In genomic region chr22:31178859-31179258, GRCh38 we compare ENCODE assay signal across 35 cellular contexts. TPM values are rescaled to one million over a fixed set of nuclear protein-coding genes. Genes with fewer than 3 reads are reported as not detected.
DNase-seq lines count a peak whose midpoint lies in the region; ATAC-seq, FAIRE-seq and TF ChIP-seq lines count a peak whose summit lies in the region.
"Had no signal": no experiment of that assay in that cellular context is flagged by ENCODE, and none has a peak within 500 bp of the region (broad histone marks: within the 10 kb centered on the region; RNA-seq: fewer than 3 reads in every experiment).

No MANE protein-coding gene starts in this region.

- H2BK12ac ChIP-seq in trophoblast cell (ENCODE audit: low read length), result no peak overlapping the region

- H4K12ac ChIP-seq in trophoblast cell (ENCODE audit: low read depth, low read length), result no peak overlapping the region

- H3K79me1 ChIP-seq in trophoblast cell (ENCODE audit: low read length), result peaks cover 1% of the 10 kb centered on the region

- no CpG with 5 or more reads among the region's 2 CpGs for WGBS in trophoblast cell (ENCODE audit: extremely low coverage, insufficient coverage, insufficient read length)

- H3K4me3 ChIP-seq in breast epithelium (no peak overlapping the region), astrocyte (ENCODE audit: insufficient read depth, low read depth, low read length) (no peak overlapping the region), trophoblast cell (ENCODE audit: low read depth, low read length) (no peak overlapping the region)
- H3K4me3 ChIP-seq: cardiac muscle cell, coronary artery, GM23338, K562, MG63, right atrium auricular region, spleen, stomach had no signal

- CTCF ChIA-PET in MCF 10A (lab: Yijun Ruan, JAX), result interaction anchor here (1.2 to 1.9 kb wide), 2 partner anchors 34 to 71 kb away, joined by 5 to 7 read pairs; partner anchors contain the start of genes LIMK2 and SELENOM

- TF ChIP-seq CTCF in MCF 10A (IDR thresholded peaks at IDR 0.05; ENCODE audit: unreplicated experiment) (no peak), breast epithelium (IDR thresholded peaks at IDR 0.05) (no peak), astrocyte (IDR thresholded peaks at IDR 0.05; ENCODE audit: insufficient read depth, low read depth, low read length) (no peak)

- no peak for TF ChIP-seq POLR2A in breast epithelium (IDR thresholded peaks at IDR 0.05)

- H4K8ac ChIP-seq in trophoblast cell (ENCODE audit: low read depth, low read length), result no peak overlapping the region

- no peak overlapping the region for H3K23ac ChIP-seq in trophoblast cell (ENCODE audit: low read length)

- H3K4me2 ChIP-seq in astrocyte (ENCODE audit: low read length) (no peak overlapping the region), trophoblast cell (ENCODE audit: low read length) (no peak overlapping the region)
- H3K4me2 ChIP-seq: GM23338 had no signal

- peaks cover 56% of the 10 kb centered on the region for H3K79me2 ChIP-seq in astrocyte (ENCODE audit: insufficient read depth, low read length)
- H3K79me2 ChIP-seq in trophoblast cell (ENCODE audit: control insufficient read depth, insufficient read depth, low read length, poor library complexity), result peaks cover 1% of the 10 kb centered on the region

- no peak overlapping the region for H3K14ac ChIP-seq in trophoblast cell (ENCODE audit: low read length)

- H3K4ac ChIP-seq in trophoblast cell (ENCODE audit: low read depth, low read length), result no peak overlapping the region

- peaks cover 40% of the 10 kb centered on the region for H3K36me3 Mint-ChIP-seq in MCF 10A (ENCODE audit: insufficient read depth, unreplicated experiment)
- peaks cover 14% of the 10 kb centered on the region for H3K36me3 Mint-ChIP-seq in astrocyte (ENCODE audit: low read depth, unreplicated experiment)

- H3K27ac Mint-ChIP-seq in MCF 10A (ENCODE audit: low read depth, unreplicated experiment) (peak overlapping the region; percentile 82), astrocyte (ENCODE audit: unreplicated experiment) (peak overlapping the region; percentile 21)
- H3K27ac Mint-ChIP-seq: activated CD4-positive, alpha-beta T cell treated with anti-CD3 and anti-CD28 coated beads for 36 hours; activated naive CD8-positive, alpha-beta T cell treated with anti-CD3 and anti-CD28 coated beads for 36 hours; GM23338 had no signal

- no peak for ATAC-seq in HG03139 (IDR thresholded peaks at IDR 0.05; ENCODE audit: unreplicated experiment)
- ATAC-seq: GM23338, K562 had no signal

- H2BK5ac ChIP-seq in trophoblast cell (ENCODE audit: low read depth, low read length, poor library complexity), result no peak overlapping the region

- intact Hi-C loops in MCF 10A (cut with micrococcal nuclease) (no loop called here), breast epithelium (cut with DNase I; ENCODE audit: low total_unique reads) (no loop called here)

- H3K4me1 Mint-ChIP-seq in MCF 10A (ENCODE audit: insufficient read depth, unreplicated experiment) (peaks cover 37% of the 10 kb centered on the region), astrocyte (ENCODE audit: low read depth, unreplicated experiment) (peaks cover 26% of the 10 kb centered on the region)
- H3K4me1 Mint-ChIP-seq: GM23338 had no signal

- H3K18ac ChIP-seq in trophoblast cell (ENCODE audit: low read length), result no peak overlapping the region

- DNase-seq in MCF 10A (ENCODE audit: unreplicated experiment) (no peak), breast epithelium (ENCODE audit: low spot score in 2 of 2) (no peak), astrocyte (ENCODE audit: low read depth) (no peak), trophoblast cell (peak; percentile 62 to 86), NCI-H146 treated with DMSO at 0.1 percent for 48 hours (lab: John Stamatoyannopoulos, UW; ENCODE audit: unreplicated experiment) (no peak), Kasumi-1 (lab: John Stamatoyannopoulos, UW) (no peak)
- DNase-seq in stimulated activated naive CD4-positive, alpha-beta T cell treated with Interleukin-2 at 50 U/mL for 16 hours (lab: John Stamatoyannopoulos, UW), result no peak
- DNase-seq: activated CD4-positive, alpha-beta T cell treated with anti-CD3 and anti-CD28 coated beads for 36 hours; activated CD8-positive, alpha-beta memory T cell treated with anti-CD3 and anti-CD28 coated beads for 24 hours; activated effector memory CD4-positive, alpha-beta T cell treated with anti-CD3 and anti-CD28 coated beads, Interleukin-2, amount 50 U/mL, for 16 hours; activated naive CD8-positive, alpha-beta T cell treated with anti-CD3 and anti-CD28 coated beads for 36 hours; activated T-cell treated with anti-CD3 and anti-CD28 coated beads for 4 hours; anterior cingulate cortex; CD8-positive, alpha-beta memory T cell; DMS 273 treated with DMSO at 0.1 percent for 48 hours; effector CD8-positive, alpha-beta T cell; head of caudate nucleus; islet precursor cell; left ventricle myocardium superior; NCI-H1930; OCI-M1; spleen; stimulated activated CD4-positive, alpha-beta T cell treated with anti-CD3 and anti-CD28 coated beads, Interleukin-2, amount 100 ng/mL, for 24 hours; stomach had no signal

- H3K36me3 ChIP-seq in breast epithelium, result no peaks in the 10 kb centered on the region
- peaks cover 2% of the 10 kb centered on the region for H3K36me3 ChIP-seq in astrocyte (ENCODE audit: insufficient read depth, low read length)
- peaks cover 4 to 10% of the 10 kb centered on the region in 2 experiments for H3K36me3 ChIP-seq in trophoblast cell (ENCODE audit: control insufficient read depth in 1 of 2, insufficient read depth in 2 of 2, low read length in 2 of 2)
- H3K36me3 ChIP-seq: cardiac muscle cell had no signal

- H3K27me3 Mint-ChIP-seq in MCF 10A (ENCODE audit: insufficient read depth, unreplicated experiment) (no peaks in the 10 kb centered on the region), astrocyte (ENCODE audit: low read depth, unreplicated experiment) (no peaks in the 10 kb centered on the region)
- H3K27me3 Mint-ChIP-seq: activated CD4-positive, alpha-beta T cell treated with anti-CD3 and anti-CD28 coated beads for 36 hours; activated naive CD8-positive, alpha-beta T cell treated with anti-CD3 and anti-CD28 coated beads for 36 hours; CD8-positive, alpha-beta memory T cell; type B pancreatic cell had no signal

- H4K20me1 ChIP-seq in astrocyte (ENCODE audit: insufficient read depth, low read length), result peaks cover 9% of the 10 kb centered on the region

- H3K4me3 Mint-ChIP-seq in MCF 10A (ENCODE audit: unreplicated experiment) (no peak overlapping the region), astrocyte (ENCODE audit: unreplicated experiment) (peak overlapping the region; percentile 11)
- H3K4me3 Mint-ChIP-seq: activated CD4-positive, alpha-beta T cell treated with anti-CD3 and anti-CD28 coated beads for 36 hours; activated naive CD8-positive, alpha-beta T cell treated with anti-CD3 and anti-CD28 coated beads for 36 hours; CD8-positive, alpha-beta memory T cell; GM23338; type B pancreatic cell had no signal

- H3K9me3 ChIP-seq in breast epithelium, result no peaks in the 10 kb centered on the region
- no peaks in the 10 kb centered on the region for H3K9me3 ChIP-seq in astrocyte (ENCODE audit: insufficient read depth, low read depth, low read length)
- H3K9me3 ChIP-seq in trophoblast cell (ENCODE audit: insufficient read depth, low read depth, low read length), result peaks cover under 1% of the 10 kb centered on the region
- H3K9me3 ChIP-seq: MG63, right atrium auricular region, spleen, stomach had no signal

- H3K27ac ChIP-seq in breast epithelium (peak overlapping the region in 1 of 2 donors; percentile 21), astrocyte (ENCODE audit: low read depth, low read length) (no peak overlapping the region), trophoblast cell (ENCODE audit: low read depth, low read length) (no peak overlapping the region)
- H3K27ac ChIP-seq: cardiac muscle cell, right atrium auricular region, spleen had no signal

- no peak overlapping the region for H3K9ac ChIP-seq in astrocyte (ENCODE audit: low read length)
- peak overlapping the region; percentile 58 for H3K9ac ChIP-seq in trophoblast cell (ENCODE audit: low read length)
- H3K9ac ChIP-seq: parathyroid adenoma had no signal

- no peaks in the 10 kb centered on the region for H3K27me3 ChIP-seq in breast epithelium
- H3K27me3 ChIP-seq in astrocyte (ENCODE audit: insufficient read depth, low read length), result no peaks in the 10 kb centered on the region
- no peaks in the 10 kb centered on the region for H3K27me3 ChIP-seq in trophoblast cell (ENCODE audit: insufficient read depth, low read length)
- H3K27me3 ChIP-seq: cardiac muscle cell, MG63, right atrium auricular region, spleen, stomach had no signal

- H4K91ac ChIP-seq in trophoblast cell (ENCODE audit: low read depth, low read length), result no peak overlapping the region

- no peak overlapping the region for H2BK120ac ChIP-seq in trophoblast cell (ENCODE audit: insufficient read depth, low read length, poor library complexity)

- FAIRE-seq in astrocyte (lab: Jason Lieb, UNC), result no peak
- FAIRE-seq: HTR-8/SVneo, K562 had no signal

- no peak overlapping the region for H2AK5ac ChIP-seq in trophoblast cell (ENCODE audit: low read length)

- H2AFZ ChIP-seq in astrocyte (ENCODE audit: low read depth, low read length) (no peak overlapping the region), trophoblast cell (ENCODE audit: insufficient read depth, low read length, poor library complexity) (no peak overlapping the region)
- H2AFZ ChIP-seq: GM23338, parathyroid adenoma had no signal

- POLR2A ChIA-PET in MCF 10A (lab: Yijun Ruan, JAX), result interaction anchor here (0.6 to 13.5 kb wide), 14 partner anchors 9 to 201 kb away, joined by 3 to 164 read pairs (median 4); partner anchors contain the start of genes LIMK2, PIK3IP1 and RNF185

- no TSS peak for BruUV-seq in MCF 10A (replicated peaks; lab: Mats Ljungman, UMichigan)

- H3K4me1 ChIP-seq in breast epithelium, result peaks cover 0 to 5% of the 10 kb centered on the region in 2 donors
- peaks cover 31% of the 10 kb centered on the region for H3K4me1 ChIP-seq in astrocyte (ENCODE audit: insufficient read depth, low read length)
- H3K4me1 ChIP-seq in trophoblast cell (ENCODE audit: control insufficient read depth in 1 of 2, insufficient read depth in 2 of 2, low read length in 2 of 2), result peaks cover 6 to 9% of the 10 kb centered on the region in 2 experiments

- H3K9me3 Mint-ChIP-seq in MCF 10A (ENCODE audit: unreplicated experiment) (no peaks in the 10 kb centered on the region), astrocyte (ENCODE audit: unreplicated experiment) (no peaks in the 10 kb centered on the region)
- H3K9me3 Mint-ChIP-seq: CD8-positive, alpha-beta memory T cell; type B pancreatic cell had no signal

RNA-seq across cellular contexts. Expression of gene RNF185, which starts 18.9 kb away (rescaled TPM):
- total RNA-seq in MCF 10A (2022) (34.6 and 44.8 TPM in 2 replicates), breast epithelium (10 to 100 TPM; 32.8 to 42.6 (median 38.3) TPM), astrocyte (28.9 and 29.3 TPM in 2 replicates)
- polyA plus RNA-seq in trophoblast cell (2013), result 31.7 and 33.1 TPM in 2 replicates

RNA-seq across cellular contexts. Expression of gene LIMK2, which starts 33.2 kb away (rescaled TPM):
- total RNA-seq in MCF 10A (2022), result 74.4 and 126 TPM in 2 replicates
- total RNA-seq in breast epithelium, result 100 to 1,000 TPM in 2 of 3 donors, 1 to 10 TPM in 1; 6.9 to 146 (median 135) TPM
- total RNA-seq in astrocyte, result 128 and 136 TPM in 2 replicates
- polyA plus RNA-seq in trophoblast cell (2013), result 131 and 135 TPM in 2 replicates

RNA-seq across cellular contexts. Expression of gene PLA2G3, which starts 38.6 kb away (rescaled TPM):
- total RNA-seq in MCF 10A (2022) (not detected in 2 replicates), breast epithelium (not detected), astrocyte (not detected in 2 replicates)
- 0.22 and 0.25 TPM in 2 replicates for polyA plus RNA-seq in trophoblast cell (2013)
- total RNA-seq: activated CD4-positive, alpha-beta T cell treated with anti-CD3 and anti-CD28 coated beads for 36 hours; activated naive CD8-positive, alpha-beta T cell treated with anti-CD3 and anti-CD28 coated beads for 36 hours; CD8-positive, alpha-beta memory T cell; left ventricle myocardium superior; mesenteric fat pad; right atrium auricular region; spleen; stomach had no signal
- polyA plus RNA-seq: CD8-positive, alpha-beta memory T cell; spleen had no signal

RNA-seq across cellular contexts. Expression of gene INPP5J, which starts 56.1 kb away (rescaled TPM):
- total RNA-seq in MCF 10A (2022) (0.61 and 0.66 TPM in 2 replicates), breast epithelium (10 to 100 TPM in 1 of 3 donors, 1 to 10 TPM in 1, not detected in 1; 7.5 to 15.2 TPM), astrocyte (3.0 and 3.3 TPM in 2 replicates)
- 2.3 and 2.4 TPM in 2 replicates for polyA plus RNA-seq in trophoblast cell (2013)
- polyA plus RNA-seq: CD8-positive, alpha-beta memory T cell had no signal

Comparison
In these comparisons a context has a peak if more than half of its experiments do, and no peak if none do; other contexts are left out.
1. DNase-seq: peak in trophoblast cell (2 of 2); none in MCF 10A (single experiment), breast epithelium (0 of 2), astrocyte (single experiment), NCI-H146 treated with DMSO at 0.1 percent for 48 hours (single experiment), stimulated activated naive CD4-positive, alpha-beta T cell treated with Interleukin-2 at 50 U/mL for 16 hours (single experiment) and Kasumi-1 (0 of 2).